1 cellular context compared by ENCODE assay signal in genomic region chr20:17936306-17936790, GRCh38.
TF ChIP-seq lines count a peak whose summit lies in the region.

No MANE protein-coding gene starts in this region.

TF ChIP-seq in H1, 55 proteins besides CTCF, POLR2A, EP300 and RAD21 (continued from another document):
- TF ChIP-seq TAF7 (optimal IDR thresholded peaks at IDR 0.05; ENCODE audit: borderline replicate concordance, low read depth, low read length): no peak
- no peak for TF ChIP-seq CREB1 (IDR thresholded peaks at IDR 0.05)
- no peak for TF ChIP-seq PHF8 (conservative IDR thresholded peaks at IDR 0.05; ENCODE audit: low read depth, low read length)
